Comparison of ENCODE assay signal across 8 cellular contexts in the genomic region with DNA sequence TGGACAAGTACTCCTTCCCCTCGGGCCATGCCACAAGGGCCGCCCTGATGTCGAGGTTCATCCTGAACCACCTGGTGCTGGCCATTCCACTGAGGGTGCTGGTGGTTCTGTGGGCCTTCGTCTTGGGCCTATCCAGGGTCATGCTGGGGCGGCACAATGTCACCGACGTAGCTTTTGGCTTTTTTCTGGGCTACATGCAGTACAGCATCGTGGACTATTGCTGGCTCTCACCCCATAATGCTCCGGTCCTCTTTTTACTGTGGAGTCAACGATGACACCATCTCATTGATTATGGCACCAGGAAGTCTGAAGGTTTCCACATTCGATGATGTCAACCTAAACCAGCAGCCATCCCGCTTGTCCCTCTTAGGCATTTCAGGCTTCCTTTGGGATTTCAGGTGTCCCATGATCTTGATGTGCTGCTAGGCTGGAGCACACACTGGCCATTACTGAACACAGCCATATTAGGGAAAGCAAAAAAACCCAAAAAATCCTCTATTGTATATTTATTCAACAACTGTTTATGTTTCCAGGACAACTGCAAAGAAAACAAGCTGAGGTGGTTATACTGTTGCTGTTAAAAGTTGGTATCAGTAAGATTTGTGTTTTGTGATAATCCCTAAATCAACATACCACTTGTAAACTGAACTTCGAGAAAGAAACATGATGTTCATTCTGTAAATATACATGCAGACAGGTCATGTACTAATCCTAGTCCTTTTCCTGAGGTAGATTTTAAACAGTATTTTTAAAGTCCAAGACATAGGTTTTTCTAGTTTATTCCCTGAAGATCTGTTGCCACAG. TPM values are rescaled to one million over a fixed set of nuclear protein-coding genes. Genes with fewer than 3 reads are reported as not detected.
DNase-seq lines count a peak whose midpoint lies in the region; ATAC-seq lines count a peak whose summit lies in the region.

No MANE protein-coding gene starts in this region.

- H3K4me1 Mint-ChIP-seq in CD4-positive, alpha-beta memory T cell, result peaks cover 54 to 85% (median 67%) of the 10 kb centered on the region in 4 donors
- peaks cover 51% of the 10 kb centered on the region for H3K4me1 Mint-ChIP-seq in activated T-helper 2 cell treated with anti-CD3 and anti-CD28 coated beads, Interferon-gamma antibody, Interleukin-2, Interleukin-4, amounts not matched to agents 10 μg/mL and 5 μg/mL and 100 μg/mL, durations not matched to agents 14 hours and 24 hours and 36 hours (ENCODE audit: low read depth)
- H3K4me1 Mint-ChIP-seq in immature natural killer cell, result peaks cover 55 to 56% of the 10 kb centered on the region in 2 donors

- no peaks in the 10 kb centered on the region for H3K9me3 ChIP-seq in CD4-positive, alpha-beta memory T cell (ENCODE audit: control insufficient read depth in 1 of 2, low read length in 2 of 2)
- H3K9me3 ChIP-seq in subcutaneous abdominal adipose tissue (ENCODE audit: control insufficient read depth in 5 of 5, low read length in 5 of 5), result no peaks in the 10 kb centered on the region

- H3K27ac ChIP-seq in CD4-positive, alpha-beta memory T cell (ENCODE audit: low read depth, low read length), result peak overlapping the region; percentile 67
- peak overlapping the region; percentile 65 for H3K27ac ChIP-seq in subcutaneous abdominal adipose tissue (ENCODE audit: low read depth, low read length)

- peaks cover 66% of the 10 kb centered on the region for H3K4me1 ChIP-seq in CD4-positive, alpha-beta memory T cell (ENCODE audit: insufficient read depth, low read length)
- H3K4me1 ChIP-seq in subcutaneous abdominal adipose tissue (ENCODE audit: control insufficient read depth in 5 of 5, insufficient read depth in 5 of 5, low read length in 5 of 5), result peaks cover 4 to 47% (median 43%) of the 10 kb centered on the region in 5 donors

- ATAC-seq in HG02973 (IDR thresholded peaks at IDR 0.05; ENCODE audit: unreplicated experiment) (peak; percentile 4), HG02885 (IDR thresholded peaks at IDR 0.05; ENCODE audit: poor library complexity, unreplicated experiment) (no peak), HG03139 (IDR thresholded peaks at IDR 0.05; ENCODE audit: unreplicated experiment) (no peak)

- CTCF ChIA-PET in CD4-positive, alpha-beta memory T cell (lab: Charles Lee; ENCODE audit: partially characterized antibody), result interaction anchor here (1.7 to 2.6 kb wide), 3 partner anchors 19 to 77 kb away, joined by 6 to 13 read pairs (median 8); a partner anchor contains a TSS

- H3K27ac Mint-ChIP-seq in CD4-positive, alpha-beta memory T cell, result peak overlapping the region; percentile 94 to 98 (median 95)
- H3K27ac Mint-ChIP-seq in activated T-helper 2 cell treated with anti-CD3 and anti-CD28 coated beads, Interferon-gamma antibody, Interleukin-2, Interleukin-4, amounts not matched to agents 10 μg/mL and 5 μg/mL and 100 μg/mL, durations not matched to agents 14 hours and 24 hours and 36 hours, result peak overlapping the region; percentile 16
- peak overlapping the region; percentile 67 to 93 (median 81) for H3K27ac Mint-ChIP-seq in immature natural killer cell

- POLR2A ChIA-PET in CD4-positive, alpha-beta memory T cell (lab: Charles Lee; ENCODE audit: partially characterized antibody), result interaction anchor here (1.6 to 5.5 kb wide), 5 partner anchors 15 to 1137 kb away, joined by 7 to 74 read pairs (median 14); a partner anchor contains a TSS

- H3K4me3 ChIP-seq in CD4-positive, alpha-beta memory T cell (ENCODE audit: low read length in 2 of 2), result peak overlapping the region; percentile 42 to 83
- H3K4me3 ChIP-seq in subcutaneous abdominal adipose tissue (ENCODE audit: low read depth in 1 of 5, low read length in 5 of 5), result peak overlapping the region; percentile 59 to 79 (median 73)

- peaks cover 0 to 10% of the 10 kb centered on the region in 2 donors for H3K36me3 Mint-ChIP-seq in CD4-positive, alpha-beta memory T cell
- H3K36me3 Mint-ChIP-seq in activated T-helper 2 cell treated with anti-CD3 and anti-CD28 coated beads, Interferon-gamma antibody, Interleukin-2, Interleukin-4, amounts not matched to agents 10 μg/mL and 5 μg/mL and 100 μg/mL, durations not matched to agents 14 hours and 24 hours and 36 hours (ENCODE audit: low read depth), result no peaks in the 10 kb centered on the region
- peaks cover 0 to 4% (median 0%) of the 10 kb centered on the region in 3 donors for H3K36me3 Mint-ChIP-seq in immature natural killer cell

- peak overlapping the region in 2 of 5 donors; percentile 71 to 81 for H3K9ac ChIP-seq in subcutaneous abdominal adipose tissue (ENCODE audit: low read length in 5 of 5)

- DNase-seq in CD4-positive, alpha-beta memory T cell, result peak; percentile 43 to 61 (median 53)
- no peak for DNase-seq in activated T-helper 2 cell treated with anti-CD3 and anti-CD28 coated beads, Interferon-gamma antibody, Interleukin-2, Interleukin-4, amounts not matched to agents 10 μg/mL and 5 μg/mL and 100 μg/mL, durations not matched to agents 14 hours and 24 hours and 36 hours (ENCODE audit: low spot score)
- DNase-seq in immature natural killer cell, result peak in 2 of 3 donors; percentile 7 to 17
- no peak for DNase-seq in NCI-H446 treated with DMSO at 0.1 percent for 48 hours (lab: John Stamatoyannopoulos, UW)

- no peaks in the 10 kb centered on the region for H3K36me3 ChIP-seq in CD4-positive, alpha-beta memory T cell (ENCODE audit: insufficient read depth, low read length)
- no peaks in the 10 kb centered on the region for H3K36me3 ChIP-seq in subcutaneous abdominal adipose tissue (ENCODE audit: control insufficient read depth in 5 of 5, insufficient read depth in 5 of 5, low read length in 5 of 5)

- peak overlapping the region; percentile 91 to 99 (median 94) for H3K4me3 Mint-ChIP-seq in CD4-positive, alpha-beta memory T cell
- peak overlapping the region; percentile 81 for H3K4me3 Mint-ChIP-seq in activated T-helper 2 cell treated with anti-CD3 and anti-CD28 coated beads, Interferon-gamma antibody, Interleukin-2, Interleukin-4, amounts not matched to agents 10 μg/mL and 5 μg/mL and 100 μg/mL, durations not matched to agents 14 hours and 24 hours and 36 hours (ENCODE audit: low read depth)
- peak overlapping the region; percentile 89 to 97 (median 95) for H3K4me3 Mint-ChIP-seq in immature natural killer cell

- H3K9me3 Mint-ChIP-seq in CD4-positive, alpha-beta memory T cell, result no peaks in the 10 kb centered on the region
- no peaks in the 10 kb centered on the region for H3K9me3 Mint-ChIP-seq in activated T-helper 2 cell treated with anti-CD3 and anti-CD28 coated beads, Interferon-gamma antibody, Interleukin-2, Interleukin-4, amounts not matched to agents 10 μg/mL and 5 μg/mL and 100 μg/mL, durations not matched to agents 14 hours and 24 hours and 36 hours
- H3K9me3 Mint-ChIP-seq in immature natural killer cell, result peaks cover 0 to 1% (median 0%) of the 10 kb centered on the region in 6 donors

- H3K27me3 Mint-ChIP-seq in CD4-positive, alpha-beta memory T cell, result no peaks in the 10 kb centered on the region
- peaks cover 15% of the 10 kb centered on the region for H3K27me3 Mint-ChIP-seq in activated T-helper 2 cell treated with anti-CD3 and anti-CD28 coated beads, Interferon-gamma antibody, Interleukin-2, Interleukin-4, amounts not matched to agents 10 μg/mL and 5 μg/mL and 100 μg/mL, durations not matched to agents 14 hours and 24 hours and 36 hours (ENCODE audit: low read depth)
- peaks cover 4 to 8% (median 5%) of the 10 kb centered on the region in 3 donors for H3K27me3 Mint-ChIP-seq in immature natural killer cell (ENCODE audit: low read depth in 3 of 3)

- intact Hi-C loops in CD4-positive, alpha-beta memory T cell (cut with micrococcal nuclease), result loop anchor here (1.0 to 10.0 kb wide), 7 partner anchors 16 to 1342 kb away; a partner anchor contains a TSS
- intact Hi-C loops in activated T-helper 2 cell treated with anti-CD3 and anti-CD28 coated beads, Interferon-gamma antibody, Interleukin-2, Interleukin-4, amounts not matched to agents 10 μg/mL and 5 μg/mL and 100 μg/mL, durations not matched to agents 14 hours and 24 hours and 36 hours (cut with micrococcal nuclease), result loop anchor here (5.0 kb wide), 1 partner anchor 79 kb away; a partner anchor contains a TSS

- H3K27me3 ChIP-seq in CD4-positive, alpha-beta memory T cell (ENCODE audit: insufficient read depth, low read length), result no peaks in the 10 kb centered on the region
- H3K27me3 ChIP-seq in subcutaneous abdominal adipose tissue (ENCODE audit: control insufficient read depth in 5 of 5, insufficient read depth in 4 of 5, low read length in 5 of 5), result no peaks in the 10 kb centered on the region

RNA-seq across cellular contexts. Expression of a gene that starts 1.1 kb away (rescaled TPM):
- total RNA-seq in CD4-positive, alpha-beta memory T cell, result 10 to 100 TPM; 23.3 to 23.8 TPM
- 1 to 10 TPM; 3.2 to 6.6 TPM for polyA plus RNA-seq in CD4-positive, alpha-beta memory T cell
- total RNA-seq in activated T-helper 2 cell treated with anti-CD3 and anti-CD28 coated beads, Interferon-gamma antibody, Interleukin-2, Interleukin-4, amounts not matched to agents 10 μg/mL and 5 μg/mL and 100 μg/mL, durations not matched to agents 14 hours and 24 hours and 36 hours, result 4.8 and 5.9 TPM in 2 replicates
- polyA plus RNA-seq in immature natural killer cell, result 1 to 10 TPM in 2 of 3 donors, not detected in 1; 1.9 to 3.4 TPM

RNA-seq across cellular contexts. Expression of a gene that starts 3.1 kb away (rescaled TPM):
- total RNA-seq in CD4-positive, alpha-beta memory T cell, result 1 to 10 TPM; 1.9 to 3.4 TPM
- polyA plus RNA-seq in CD4-positive, alpha-beta memory T cell, result not detected
- 0.21 and 0.68 TPM in 2 replicates for total RNA-seq in activated T-helper 2 cell treated with anti-CD3 and anti-CD28 coated beads, Interferon-gamma antibody, Interleukin-2, Interleukin-4, amounts not matched to agents 10 μg/mL and 5 μg/mL and 100 μg/mL, durations not matched to agents 14 hours and 24 hours and 36 hours
- 1 to 10 TPM in 1 of 3 donors, under 1 TPM in 1, not detected in 1; 0.49 to 1.3 TPM for polyA plus RNA-seq in immature natural killer cell

RNA-seq across cellular contexts. Expression of a gene that starts 16.2 kb away (rescaled TPM):
- total RNA-seq in CD4-positive, alpha-beta memory T cell, result 10 to 100 TPM; 27.2 to 27.8 TPM
- polyA plus RNA-seq in CD4-positive, alpha-beta memory T cell, result 10 to 100 TPM; 15.8 to 17.8 TPM
- 10.0 and 10.2 TPM in 2 replicates for total RNA-seq in activated T-helper 2 cell treated with anti-CD3 and anti-CD28 coated beads, Interferon-gamma antibody, Interleukin-2, Interleukin-4, amounts not matched to agents 10 μg/mL and 5 μg/mL and 100 μg/mL, durations not matched to agents 14 hours and 24 hours and 36 hours
- 10 to 100 TPM in 2 of 3 donors, 1 to 10 TPM in 1; 8.4 to 11.6 (median 11.0) TPM for polyA plus RNA-seq in immature natural killer cell

Comparison
In these comparisons a context has a peak if more than half of its experiments do, and no peak if none do; other contexts are left out.
1. DNase-seq: peak in CD4-positive, alpha-beta memory T cell (5 of 5) and immature natural killer cell (2 of 3); none in activated T-helper 2 cell treated with anti-CD3 and anti-CD28 coated beads, Interferon-gamma antibody, Interleukin-2, Interleukin-4, amounts not matched to agents 10 μg/mL and 5 μg/mL and 100 μg/mL, durations not matched to agents 14 hours and 24 hours and 36 hours (single experiment) and NCI-H446 treated with DMSO at 0.1 percent for 48 hours (single experiment).
2. H3K27ac Mint-ChIP-seq: peak in every context shown above with its lines; median percentile 95 in CD4-positive, alpha-beta memory T cell; 81 in immature natural killer cell; 16 in activated T-helper 2 cell treated with anti-CD3 and anti-CD28 coated beads, Interferon-gamma antibody, Interleukin-2, Interleukin-4, amounts not matched to agents 10 μg/mL and 5 μg/mL and 100 μg/mL, durations not matched to agents 14 hours and 24 hours and 36 hours.
3. Peak in every context shown above with its lines, with median percentiles within 50 percentile points of each other: H3K4me3 Mint-ChIP-seq.